ENCODE assay signal across 30 cellular contexts in genomic region chr1:84407524-84408318, GRCh38. TPM values are rescaled to one million over a fixed set of nuclear protein-coding genes. Genes with fewer than 3 reads are reported as not detected.
A peak's percentile ranks its signal among the peaks of the same experiment; 100 is the strongest.
DNase-seq lines count a peak whose midpoint lies in the region; ATAC-seq and TF ChIP-seq lines count a peak whose summit lies in the region.
"Had no signal": no experiment of that assay in that cellular context is flagged by ENCODE, and none has a peak within 500 bp of the region (broad histone marks: within the 10 kb centered on the region; RNA-seq: fewer than 3 reads in every experiment).

No MANE protein-coding gene starts in this region.

- TF ChIP-seq CTCF in HCT116 (IDR thresholded peaks at IDR 0.05 in 2 of 3, conservative IDR thresholded peaks at IDR 0.05 in 1 of 3; ENCODE audit: borderline replicate concordance in 1 of 3, insufficient read depth in 1 of 3, low read depth in 2 of 3, low read length in 2 of 3) (no peak), brain (conservative IDR thresholded peaks at IDR 0.05) (no peak), right lobe of liver (IDR thresholded peaks at IDR 0.05) (no peak), uterus (IDR thresholded peaks at IDR 0.05) (no peak)

- H3K4me3 ChIP-seq in HCT116 (replicated peaks in 1 of 2; ENCODE audit: low read depth in 1 of 2, low read length in 2 of 2) (no peak overlapping the region), right lobe of liver (no peak overlapping the region), skeletal muscle cell (ENCODE audit: low read depth, low read length) (no peak overlapping the region), uterus (no peak overlapping the region)
- H3K4me3 ChIP-seq: lung had no signal

- H3K27ac Mint-ChIP-seq in brain: peak overlapping the region in 3 of 5 experiments; percentile 32 to 53 (median 47)
- H3K27ac Mint-ChIP-seq: activated naive CD4-positive, alpha-beta T cell treated with anti-CD3 and anti-CD28 coated beads, Interleukin-2, amount 50 U/mL, for 72 hours; activated T-helper 17 cell treated with anti-CD3 and anti-CD28 coated beads, Interleukin-2, amount 50 U/mL, for 72 hours; CD4-positive, CD25-positive, alpha-beta regulatory T cell; stimulated activated naive B cell treated with anti-CD40 and anti-IgM and Interleukin-4, amounts not matched to agents 10 μg/mL and 1 μg/mL and 100 μg/mL, for 72 hours had no signal

- RAD21 ChIA-PET in HCT116 (lab: Charles Lee; ENCODE audit: low non-redundant PET in 1 of 2, low total read pairs in 2 of 2, uncharacterized antibody in 2 of 2, unreplicated experiment in 2 of 2): no interaction called here

- 0 out of 2 replicates have a peak overlapping the region, but pooled peaks have one; percentile 61 for H3K4me2 ChIP-seq in HCT116 (ENCODE audit: low read length)

- CTCF ChIA-PET in HCT116 (lab: Charles Lee): interaction anchor here (1.1 kb wide), 1 partner anchor 266 kb away, joined by 4 read pairs; no protein-coding TSS in a partner anchor

- no peaks in the 10 kb centered on the region for H3K9me3 Mint-ChIP-seq in brain
- H3K9me3 Mint-ChIP-seq: activated T-helper 17 cell treated with anti-CD3 and anti-CD28 coated beads, Interleukin-2, amount 50 U/mL, for 72 hours; CD4-positive, CD25-positive, alpha-beta regulatory T cell; stimulated activated naive B cell treated with anti-CD40 and anti-IgM and Interleukin-4, amounts not matched to agents 10 μg/mL and 1 μg/mL and 100 μg/mL, for 72 hours had no signal

- peaks cover 20 to 38% of the 10 kb centered on the region in 2 experiments for H3K4me1 ChIP-seq in HCT116 (ENCODE audit: control insufficient read depth in 1 of 2, insufficient read depth in 2 of 2, low read length in 2 of 2)
- H3K4me1 ChIP-seq in right lobe of liver: peaks cover 0 to 17% (median 3%) of the 10 kb centered on the region in 4 donors
- no peaks in the 10 kb centered on the region for H3K4me1 ChIP-seq in uterus

- H3K79me2 ChIP-seq in HCT116 (ENCODE audit: insufficient read depth, low read length): no peaks in the 10 kb centered on the region

- H3K9me3 ChIP-seq in HCT116 (ENCODE audit: control insufficient read depth in 1 of 2, insufficient read depth in 1 of 2, low read depth in 1 of 2, low read length in 2 of 2): no peaks in the 10 kb centered on the region
- H3K9me3 ChIP-seq in right lobe of liver: no peaks in the 10 kb centered on the region
- H3K9me3 ChIP-seq in uterus: no peaks in the 10 kb centered on the region

- H2AFZ ChIP-seq in HCT116 (ENCODE audit: low read depth, low read length, poor library complexity, severe bottlenecking): peak overlapping the region; percentile 76

- no peaks in the 10 kb centered on the region for H3K27me3 Mint-ChIP-seq in brain
- H3K27me3 Mint-ChIP-seq: activated T-helper 17 cell treated with anti-CD3 and anti-CD28 coated beads, Interleukin-2, amount 50 U/mL, for 72 hours; stimulated activated naive B cell treated with anti-CD40 and anti-IgM and Interleukin-4, amounts not matched to agents 10 μg/mL and 1 μg/mL and 100 μg/mL, for 72 hours had no signal

- H3K4me3 Mint-ChIP-seq in brain: no peak overlapping the region
- H3K4me3 Mint-ChIP-seq: activated T-helper 17 cell treated with anti-CD3 and anti-CD28 coated beads, Interleukin-2, amount 50 U/mL, for 72 hours; CD4-positive, CD25-positive, alpha-beta regulatory T cell; stimulated activated naive B cell treated with anti-CD40 and anti-IgM and Interleukin-4, amounts not matched to agents 10 μg/mL and 1 μg/mL and 100 μg/mL, for 72 hours had no signal

- TF ChIP-seq RAD21 in HCT116 (IDR thresholded peaks at IDR 0.05; ENCODE audit: low read depth): no peak

- WGBS in right lobe of liver (ENCODE audit: insufficient coverage, low coverage, low lambda C conversion rate, missing lambda C conversion rate): 14% methylated on average over 2 of the region's 2 CpGs

- intact Hi-C loops in HCT116 (cut with micrococcal nuclease) (no loop called here), right lobe of liver (cut with DNase I) (no loop called here), uterus (cut with DNase I; ENCODE audit: low total_unique reads) (no loop called here)

- H3K36me3 ChIP-seq in HCT116 (ENCODE audit: control insufficient read depth in 1 of 2, insufficient read depth in 2 of 2, low read length in 2 of 2) (no peaks in the 10 kb centered on the region; a peak in 1 of 4 replicates), right lobe of liver (no peaks in the 10 kb centered on the region), uterus (no peaks in the 10 kb centered on the region)

- H4K20me1 ChIP-seq in HCT116 (ENCODE audit: insufficient read depth): no peaks in the 10 kb centered on the region

- H3K27me3 ChIP-seq in HCT116 (ENCODE audit: insufficient read depth, low read length) (no peaks in the 10 kb centered on the region), right lobe of liver (no peaks in the 10 kb centered on the region), uterus (no peaks in the 10 kb centered on the region)

- ATAC-seq in HCT116 (no peak), right lobe of liver (peak; percentile 84 to 89 (median 88))
- ATAC-seq: activated naive CD4-positive, alpha-beta T cell treated with anti-CD3 and anti-CD28 coated beads, Interleukin-2, amount 50 U/mL, for 72 hours; activated T-helper 17 cell treated with anti-CD3 and anti-CD28 coated beads, Interleukin-2, amount 50 U/mL, for 72 hours; esophagus mucosa; SK-N-SH treated with all-trans-retinoic acid at 6 μM for 48 hours; stimulated activated naive B cell treated with anti-CD40 and anti-IgM and Interleukin-4, amounts not matched to agents 10 μg/mL and 1 μg/mL and 100 μg/mL, for 72 hours had no signal

- peaks cover 6% of the 10 kb centered on the region for H3K4me1 Mint-ChIP-seq in brain
- H3K4me1 Mint-ChIP-seq: activated T-helper 17 cell treated with anti-CD3 and anti-CD28 coated beads, Interleukin-2, amount 50 U/mL, for 72 hours; CD4-positive, CD25-positive, alpha-beta regulatory T cell; stimulated activated naive B cell treated with anti-CD40 and anti-IgM and Interleukin-4, amounts not matched to agents 10 μg/mL and 1 μg/mL and 100 μg/mL, for 72 hours had no signal

- no peak overlapping the region for H3K9ac ChIP-seq in HCT116 (ENCODE audit: low read length)

- TF ChIP-seq POLR2A in HCT116 (IDR thresholded peaks at IDR 0.05; ENCODE audit: borderline replicate concordance, extremely low read depth, insufficient read depth, insufficient read length) (no peak), right lobe of liver (IDR thresholded peaks at IDR 0.05) (peak; percentile 18), uterus (IDR thresholded peaks at IDR 0.05) (no peak)

- DNase-seq in HCT116 (ENCODE audit: low read depth, low spot score) (no peak), right lobe of liver (peak in 1 of 3 donors; percentile 46), skeletal muscle cell (ENCODE audit: low read depth) (peak; percentile 16), NCI-H1105 (lab: John Stamatoyannopoulos, UW) (no peak), uterus (no peak), cortex of kidney (lab: John Stamatoyannopoulos, UW) (no peak)
- DNase-seq in activated CD4-positive, alpha-beta T cell treated with anti-CD3 and anti-CD28 coated beads, Interleukin-2, amount 50 U/mL, for 4 hours: no peak
- DNase-seq: activated CD8-positive, alpha-beta memory T cell treated with anti-CD3 and anti-CD28 coated beads, Interleukin-2, amount 50 U/mL, for 4 hours; CD4-positive, CD25-positive, alpha-beta regulatory T cell; effector CD8-positive, alpha-beta T cell; islet precursor cell; KBM-7; NCI-H146; NCI-H2171 treated with DMSO at 0.1 percent for 48 hours; NCI-H524; stimulated activated CD4-positive, alpha-beta T cell treated with anti-CD3 and anti-CD28 coated beads, Interleukin-4, amount 100 ng/mL, for 1 hour; stimulated activated naive B cell treated with anti-CD40 and anti-IgM and Interleukin-4, amounts not matched to agents 10 μg/mL and 1 μg/mL and 100 μg/mL, for 72 hours; T-helper 2 cell had no signal

- H3K27ac ChIP-seq in HCT116 (ENCODE audit: low read depth, low read length) (peak overlapping the region; percentile 55; the same call in 1 of the 2 replicates), right lobe of liver (peak overlapping the region in 2 of 3 donors; percentile 8 to 35), uterus (no peak overlapping the region)

- BruUV-seq in HCT116 (replicated peaks; lab: Mats Ljungman, UMichigan): no TSS peak

- H3K9me2 ChIP-seq in HCT116 (ENCODE audit: insufficient read depth): no peaks in the 10 kb centered on the region

- no peaks in the 10 kb centered on the region for H3K36me3 Mint-ChIP-seq in brain
- H3K36me3 Mint-ChIP-seq: activated naive CD4-positive, alpha-beta T cell treated with anti-CD3 and anti-CD28 coated beads, Interleukin-2, amount 50 U/mL, for 72 hours; CD4-positive, CD25-positive, alpha-beta regulatory T cell; stimulated activated naive B cell treated with anti-CD40 and anti-IgM and Interleukin-4, amounts not matched to agents 10 μg/mL and 1 μg/mL and 100 μg/mL, for 72 hours had no signal

- POLR2A ChIA-PET in HCT116 (lab: Charles Lee): no interaction called here

TF ChIP-seq in HCT116, 20 proteins besides CTCF, POLR2A, EP300 and RAD21:
- TF ChIP-seq YY1 (IDR thresholded peaks at IDR 0.05; ENCODE audit: extremely low read depth, insufficient replicate concordance, low read depth, low read length) (no peak), EZH2phosphoT487 (IDR thresholded peaks at IDR 0.05; ENCODE audit: borderline replicate concordance) (no peak), CBX3 (IDR thresholded peaks at IDR 0.05; ENCODE audit: low read depth) (no peak)

RNA-seq across cellular contexts. Expression of gene DNASE2B, which starts 9.4 kb away (rescaled TPM):
- total RNA-seq in HCT116 (2021; ENCODE audit: unreplicated experiment): 0.42 TPM
- polyA plus RNA-seq in HCT116 (2012): 0.22 and 0.48 TPM in 2 replicates
- polyA plus RNA-seq in brain (ENCODE audit: insufficient read depth, low read depth, low replicate concordance): not detected
- total RNA-seq in right lobe of liver: under 1 TPM in 3 of 6 experiments, not detected in 3; 0.17 to 0.25 (median 0.25) TPM
- not detected for total RNA-seq in uterus
- total RNA-seq: activated naive CD4-positive, alpha-beta T cell treated with anti-CD3 and anti-CD28 coated beads, Interleukin-2, amount 50 U/mL, for 72 hours; activated T-helper 17 cell treated with anti-CD3 and anti-CD28 coated beads, Interleukin-2, amount 50 U/mL, for 72 hours; astrocyte; CD4-positive, CD25-positive, alpha-beta regulatory T cell; chondrocyte; esophagus mucosa; H1; HT1080; pulmonary artery endothelial cell; RPMI7951 had no signal
- polyA plus RNA-seq: CD4-positive, CD25-positive, alpha-beta regulatory T cell; H1 had no signal

Comparison
In these comparisons a context has a peak if more than half of its experiments do, and no peak if none do; other contexts are left out.
1. H3K27ac ChIP-seq: peak in HCT116 (single experiment) and right lobe of liver (2 of 3); none in uterus (0 of 2).